Comparison of ENCODE assay signal across 22 cellular contexts in genomic region chr1:66134004-66134403, GRCh38.
A peak's percentile ranks its signal among the peaks of the same experiment; 100 is the strongest.
DNase-seq lines count a peak whose midpoint lies in the region; ATAC-seq, FAIRE-seq and TF ChIP-seq lines count a peak whose summit lies in the region.
"Had no signal": no experiment of that assay in that cellular context is flagged by ENCODE, and none has a peak within 500 bp of the region (broad histone marks: within the 10 kb centered on the region; RNA-seq: fewer than 3 reads in every experiment).

No MANE protein-coding gene starts in this region.

- no peak for TF ChIP-seq POLR2A in HepG2 (IDR thresholded peaks at IDR 0.05; ENCODE audit: insufficient read depth in 1 of 2, low read depth in 2 of 2, low read length in 2 of 2)

- no peaks in the 10 kb centered on the region for H3K27me3 ChIP-seq in HepG2 (ENCODE audit: control insufficient read depth in 1 of 2, insufficient read depth in 2 of 2, low read length in 2 of 2)
- H3K27me3 ChIP-seq: BE2C had no signal

- TF ChIP-seq EP300 in HepG2 (IDR thresholded peaks at IDR 0.05; ENCODE audit: low read depth in 2 of 2, low read length in 2 of 2), result no peak
- no peak for TF ChIP-seq EP300 in HepG2 (CRISPR knock-in tag; IDR thresholded peaks at IDR 0.05; ENCODE audit: borderline replicate concordance)

- ATAC-seq in HG02642 (IDR thresholded peaks at IDR 0.05; ENCODE audit: poor library complexity, unreplicated experiment) (no peak), HepG2 (no peak)

- no peaks in the 10 kb centered on the region for H3K36me3 ChIP-seq in HepG2 (replicated peaks in 1 of 2; ENCODE audit: control insufficient read depth in 1 of 2, insufficient read depth in 2 of 2, low read length in 2 of 2)
- H3K36me3 ChIP-seq: BE2C; BLaER1 treated with 17β-estradiol and CSF1 and Interleukin-3, amounts not matched to agents 10 nM and 100 nM had no signal

- CTCF ChIA-PET in HepG2 (lab: Yijun Ruan, JAX; ENCODE audit: low intra/inter-chr PET ratio, low total read pairs), result no interaction called here

- no peak overlapping the region for H2AFZ ChIP-seq in HepG2 (ENCODE audit: low read length)
- H2AFZ ChIP-seq: GM23248 had no signal

- no peaks in the 10 kb centered on the region for H3K79me2 ChIP-seq in HepG2 (ENCODE audit: insufficient read depth, low read length)

- 48% methylated on average over 1 of the region's 1 CpG for WGBS in HepG2 (ENCODE audit: low lambda C conversion rate)

- H3K9ac ChIP-seq in HepG2 (ENCODE audit: insufficient read depth, low read depth, low read length), result no peak overlapping the region
- H3K9ac ChIP-seq: BLaER1 treated with 17β-estradiol and CSF1 and Interleukin-3, amounts not matched to agents 10 nM and 100 nM; GM23248 had no signal

- H4K20me1 ChIP-seq in HepG2 (ENCODE audit: insufficient read depth, low read length), result no peaks in the 10 kb centered on the region
- H4K20me1 ChIP-seq: BLaER1 treated with 17β-estradiol and CSF1 and Interleukin-3, amounts not matched to agents 10 nM and 100 nM had no signal

- BruUV-seq in HepG2 (replicated peaks; lab: Mats Ljungman, UMichigan), result no TSS peak

- POLR2A ChIA-PET in HepG2 (lab: Yijun Ruan, JAX), result no interaction called here

- no peak for TF ChIP-seq CTCF in HepG2 (CRISPR knock-in tag; IDR thresholded peaks at IDR 0.05)

- intact Hi-C loops in HepG2 (cut with micrococcal nuclease; ENCODE audit: unreplicated experiment), result no loop called here

- H3K27ac ChIP-seq in cingulate gyrus (ENCODE audit: low read depth, low read length), result peak overlapping the region; percentile 35
- no peak overlapping the region for H3K27ac ChIP-seq in HepG2 (ENCODE audit: extremely low read length, insufficient read depth, low read length)
- H3K27ac ChIP-seq: 22Rv1; BLaER1 treated with 17β-estradiol and CSF1 and Interleukin-3, amounts not matched to agents 10 nM and 100 nM; GM23248 had no signal

- no peak for TF ChIP-seq RAD21 in HepG2 (CRISPR knock-in tag; IDR thresholded peaks at IDR 0.05)

- H3K9me3 ChIP-seq in HepG2 (ENCODE audit: low read length), result peaks cover 41% of the 10 kb centered on the region
- H3K9me3 ChIP-seq: BE2C had no signal

- no peak for FAIRE-seq in HepG2 (lab: Jason Lieb, UNC)
- FAIRE-seq: A204.1, G401.6, GM12892, H1 had no signal

- no peak overlapping the region for H3K4me2 ChIP-seq in HepG2 (ENCODE audit: low read depth, low read length)
- H3K4me2 ChIP-seq: BLaER1 treated with 17β-estradiol and CSF1 and Interleukin-3, amounts not matched to agents 10 nM and 100 nM had no signal

- in situ Hi-C loops in HepG2 (cut with HindIII; ENCODE audit: extremely low pct_ligation_motif_present, low pct_unique_long_range_greater_than_20kb), result no loop called here

- no peak overlapping the region for H3K4me3 ChIP-seq in HepG2 (replicated peaks in 1 of 3; ENCODE audit: insufficient read depth in 1 of 3, low read depth in 2 of 3, low read length in 3 of 3)
- H3K4me3 ChIP-seq: BLaER1 treated with 17β-estradiol and CSF1 and Interleukin-3, amounts not matched to agents 10 nM and 100 nM; GM23248 had no signal

- H3K4me1 ChIP-seq in HepG2 (ENCODE audit: insufficient read depth, low read length), result no peaks in the 10 kb centered on the region
- H3K4me1 ChIP-seq: BE2C had no signal

- DNase-seq in Ammon's horn (ENCODE audit: low spot score) (peak; percentile 43), globus pallidus (ENCODE audit: low spot score) (peak; percentile 63), pons (ENCODE audit: low spot score) (peak; percentile 66), C1 segment of cervical spinal cord (lab: John Stamatoyannopoulos, UW) (no peak), HepG2 (ENCODE audit: low spot score) (no peak)
- DNase-seq in stimulated activated CD4-positive, alpha-beta T cell treated with anti-CD3 and anti-CD28 coated beads, Interleukin-12 subunit alpha, Interleukin-12 subunit beta, amount 100 ng/mL, for 4 hours, result no peak
- DNase-seq: BE2C; Calu3; CD4-positive, alpha-beta memory T cell; COR-L47; DND-41; H7; HCEC 1CT had no signal

TF ChIP-seq in HepG2, 621 proteins besides CTCF, POLR2A, EP300 and RAD21:
- TF ChIP-seq, protein P1, sequence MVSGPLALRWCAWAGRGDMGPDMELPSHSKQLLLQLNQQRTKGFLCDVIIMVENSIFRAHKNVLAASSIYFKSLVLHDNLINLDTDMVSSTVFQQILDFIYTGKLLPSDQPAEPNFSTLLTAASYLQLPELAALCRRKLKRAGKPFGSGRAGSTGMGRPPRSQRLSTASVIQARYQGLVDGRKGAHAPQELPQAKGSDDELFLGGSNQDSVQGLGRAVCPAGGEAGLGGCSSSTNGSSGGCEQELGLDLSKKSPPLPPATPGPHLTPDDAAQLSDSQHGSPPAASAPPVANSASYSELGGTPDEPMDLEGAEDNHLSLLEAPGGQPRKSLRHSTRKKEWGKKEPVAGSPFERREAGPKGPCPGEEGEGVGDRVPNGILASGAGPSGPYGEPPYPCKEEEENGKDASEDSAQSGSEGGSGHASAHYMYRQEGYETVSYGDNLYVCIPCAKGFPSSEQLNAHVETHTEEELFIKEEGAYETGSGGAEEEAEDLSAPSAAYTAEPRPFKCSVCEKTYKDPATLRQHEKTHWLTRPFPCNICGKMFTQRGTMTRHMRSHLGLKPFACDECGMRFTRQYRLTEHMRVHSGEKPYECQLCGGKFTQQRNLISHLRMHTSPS (CRISPR knock-in tag; IDR thresholded peaks at IDR 0.05; ENCODE audit: low read depth), result no peak
- TF ChIP-seq HIVEP1 (CRISPR knock-in tag; IDR thresholded peaks at IDR 0.05), result no peak
- TF ChIP-seq FOXA3 (CRISPR knock-in tag; IDR thresholded peaks at IDR 0.05), result no peak
- TF ChIP-seq ZBTB21 (CRISPR knock-in tag; IDR thresholded peaks at IDR 0.05), result no peak
TF ChIP-seq in HepG2: peak in this region for 0.

Comparison
In these comparisons a context has a peak if more than half of its experiments do, and no peak if none do; other contexts are left out.
1. DNase-seq: peak in Ammon's horn (single experiment), globus pallidus (single experiment) and pons (single experiment); none in C1 segment of cervical spinal cord (0 of 14), stimulated activated CD4-positive, alpha-beta T cell treated with anti-CD3 and anti-CD28 coated beads, Interleukin-12 subunit alpha, Interleukin-12 subunit beta, amount 100 ng/mL, for 4 hours (single experiment) and HepG2 (single experiment).